8 cellular contexts compared by ENCODE assay signal in genomic region chr13:45417790-45418534, GRCh38. TPM values are rescaled to one million over a fixed set of nuclear protein-coding genes. Genes with fewer than 3 reads are reported as not detected.
DNase-seq lines count a peak whose midpoint lies in the region; ATAC-seq and TF ChIP-seq lines count a peak whose summit lies in the region.

Gene SLC25A30, minus strand, starts transcription at chr13:45418373. Its CDS starts 6,948 bp downstream, at chr13:45411425.

- TF ChIP-seq CTCF in GM13976 (IDR thresholded peaks at IDR 0.05; ENCODE audit: borderline replicate concordance, control extremely low read depth, extremely low read depth, insufficient read depth, missing control alignments): no peak
- no peak for TF ChIP-seq CTCF in psoas muscle (IDR thresholded peaks at IDR 0.05)

- peaks cover 32% of the 10 kb centered on the region for H3K4me1 ChIP-seq in psoas muscle
- no peaks in the 10 kb centered on the region for H3K4me1 ChIP-seq in urinary bladder (ENCODE audit: insufficient read depth)

- no peaks in the 10 kb centered on the region for H3K36me3 ChIP-seq in psoas muscle (ENCODE audit: insufficient read depth in 1 of 2, low read depth in 1 of 2)
- no peaks in the 10 kb centered on the region for H3K36me3 ChIP-seq in urinary bladder (ENCODE audit: insufficient read depth)

- H3K9me3 ChIP-seq in T-helper 17 cell (ENCODE audit: control insufficient read depth, low read length, poor library complexity, severe bottlenecking) (no peaks in the 10 kb centered on the region), psoas muscle (no peaks in the 10 kb centered on the region)

- WGBS in psoas muscle, 3 donors: 0 to 1% (median 1%) methylated on average over 62 to 64 of the region's 64 CpGs
- under 1% methylated on average over 64 of the region's 64 CpGs for WGBS in urinary bladder

- H3K36me3 Mint-ChIP-seq in T-helper 17 cell (ENCODE audit: low read depth): no peaks in the 10 kb centered on the region

- intact Hi-C loops in left ventricle myocardium superior (cut with micrococcal nuclease): no loop called here
- intact Hi-C loops in psoas muscle (cut with DNase I): loop anchor here in 1 of 2 donors (5.0 kb wide), 1 partner anchor 44 kb away; the partner anchor contains the start of gene COG3

- peak; percentile 91 for DNase-seq in GM13976 (ENCODE audit: low spot score)
- DNase-seq in NCI-H146 (lab: John Stamatoyannopoulos, UW): peak; percentile 95
- DNase-seq in T-helper 17 cell: peak; percentile 81 to 91 (median 87)
- DNase-seq in amygdala (lab: John Stamatoyannopoulos, UW): peak; percentile 33 to 92 (median 80)
- DNase-seq in left ventricle myocardium superior: peak; percentile 98
- DNase-seq in psoas muscle: peak; percentile 96

- H3K4me3 Mint-ChIP-seq in T-helper 17 cell: peak within 1 kb of the TSS; percentile 97

- H3K27ac Mint-ChIP-seq in T-helper 17 cell: peak within 1 kb of the TSS; percentile 98

- no peaks in the 10 kb centered on the region for H3K27me3 ChIP-seq in psoas muscle (ENCODE audit: insufficient read depth in 3 of 3, low read length in 2 of 3)

- H3K27ac ChIP-seq in psoas muscle (peak within 1 kb of the TSS; percentile 84), urinary bladder (ENCODE audit: low read depth) (peak within 1 kb of the TSS; percentile 88)

- ATAC-seq in HG02763 (IDR thresholded peaks at IDR 0.05; ENCODE audit: unreplicated experiment) (peak; percentile 93), T-helper 17 cell (peak; percentile 93), left ventricle myocardium superior (peak; percentile 98), psoas muscle (peak; percentile 94 to 97 (median 95))

- H3K4me3 ChIP-seq in psoas muscle (peak within 1 kb of the TSS; percentile 72), urinary bladder (ENCODE audit: low read depth, low read length) (peak within 1 kb of the TSS; percentile 57)

- H3K4me1 Mint-ChIP-seq in T-helper 17 cell: peaks cover 24% of the 10 kb centered on the region

- H3K27me3 Mint-ChIP-seq in T-helper 17 cell: no peaks in the 10 kb centered on the region

- in situ Hi-C loops in GM13976 (cut with MboI; ENCODE audit: low sequenced_read_pairs, unreplicated experiment): no loop called here

RNA-seq across cellular contexts. Expression of gene SLC25A30, which starts in this region (rescaled TPM):
- total RNA-seq in T-helper 17 cell: 10 to 100 TPM; 15.2 to 22.3 TPM
- total RNA-seq in left ventricle myocardium superior: 194 TPM
- total RNA-seq in psoas muscle: 10 to 100 TPM; 21.7 to 69.8 (median 53.4) TPM
- 10 to 100 TPM in 2 of 3 donors, 1 to 10 TPM in 1; 6.2 to 42.8 (median 19.3) TPM for polyA plus RNA-seq in psoas muscle
- 11.9 TPM for total RNA-seq in urinary bladder
- polyA plus RNA-seq in urinary bladder: 9.0 TPM

Comparison
In these comparisons a context has a peak if more than half of its experiments do, and no peak if none do; other contexts are left out.
1. Peak in every context shown above with its lines: DNase-seq, ATAC-seq, H3K4me3 ChIP-seq and H3K27ac ChIP-seq.